20 cellular contexts compared by ENCODE assay signal in genomic region chr14:57402173-57402852, GRCh38. TPM values are rescaled to one million over a fixed set of nuclear protein-coding genes. Genes with fewer than 3 reads are reported as not detected.
DNase-seq lines count a peak whose midpoint lies in the region; ATAC-seq and TF ChIP-seq lines count a peak whose summit lies in the region.
"Had no signal": no experiment of that assay in that cellular context is flagged by ENCODE, and none has a peak within 500 bp of the region (broad histone marks: within the 10 kb centered on the region; RNA-seq: fewer than 3 reads in every experiment).

No MANE protein-coding gene starts in this region.

- no peak overlapping the region for H3K27ac ChIP-seq in CD4-positive, alpha-beta T cell (ENCODE audit: low read depth, low read length)
- no peak overlapping the region for H3K27ac ChIP-seq in GM23338 (ENCODE audit: low read depth)
- no peak overlapping the region for H3K27ac ChIP-seq in transverse colon
- H3K27ac ChIP-seq: brain microvascular endothelial cell, esophagus muscularis mucosa, lower lobe of right lung had no signal

- H4K20me1 ChIP-seq in GM23338 (replicated peaks; ENCODE audit: insufficient read depth): peaks cover 4% of the 10 kb centered on the region; the same call in 1 of the 2 replicates

- peaks cover 83% of the 10 kb centered on the region for H3K36me3 Mint-ChIP-seq in CD4-positive, alpha-beta T cell (ENCODE audit: low read depth)
- H3K36me3 Mint-ChIP-seq in GM23338 (ENCODE audit: low read depth) (peaks cover 22% of the 10 kb centered on the region), nephron progenitor cell (ENCODE audit: low read depth) (peaks cover 61% of the 10 kb centered on the region)
- H3K36me3 Mint-ChIP-seq in central memory CD8-positive, alpha-beta T cell (ENCODE audit: insufficient read depth): peaks cover 27% of the 10 kb centered on the region

- H3K79me2 ChIP-seq in GM23338 (replicated peaks; ENCODE audit: insufficient read depth): peaks cover 37% of the 10 kb centered on the region

- no peak for TF ChIP-seq CTCF in CD4-positive, alpha-beta T cell (IDR thresholded peaks at IDR 0.05)
- TF ChIP-seq CTCF in GM23338 (conservative IDR thresholded peaks at IDR 0.05; ENCODE audit: low read depth in 2 of 2) (no peak), nephron progenitor cell (IDR thresholded peaks at IDR 0.05) (no peak), transverse colon (IDR thresholded peaks at IDR 0.05) (no peak)

- H3K4me3 Mint-ChIP-seq in CD4-positive, alpha-beta T cell: peak overlapping the region; percentile 54
- no peak overlapping the region for H3K4me3 Mint-ChIP-seq in GM23338
- H3K4me3 Mint-ChIP-seq in central memory CD8-positive, alpha-beta T cell: peak overlapping the region; percentile 62
- H3K4me3 Mint-ChIP-seq in nephron progenitor cell: no peak overlapping the region
- H3K4me3 Mint-ChIP-seq: immature natural killer cell had no signal

- POLR2A ChIA-PET in CD4-positive, alpha-beta T cell (lab: Charles Lee): no interaction called here

- H3K4me3 ChIP-seq in GM23338 (no peak overlapping the region), transverse colon (no peak overlapping the region)
- H3K4me3 ChIP-seq: esophagus muscularis mucosa, lower lobe of right lung had no signal

- H3F3A ChIP-seq in GM23338 (replicated peaks; ENCODE audit: low read depth): no peaks in the 10 kb centered on the region

- H3K9me3 Mint-ChIP-seq in CD4-positive, alpha-beta T cell: no peaks in the 10 kb centered on the region
- H3K9me3 Mint-ChIP-seq in GM23338 (no peaks in the 10 kb centered on the region), nephron progenitor cell (no peaks in the 10 kb centered on the region)
- no peaks in the 10 kb centered on the region for H3K9me3 Mint-ChIP-seq in central memory CD8-positive, alpha-beta T cell
- H3K9me3 Mint-ChIP-seq: activated naive CD4-positive, alpha-beta T cell treated with anti-CD3 and anti-CD28 coated beads, Interleukin-2, amount 50 U/mL, for 72 hours; immature natural killer cell had no signal

- H3K9me3 ChIP-seq in CD4-positive, alpha-beta T cell (ENCODE audit: control insufficient read depth, low read length): no peaks in the 10 kb centered on the region
- H3K9me3 ChIP-seq in transverse colon: no peaks in the 10 kb centered on the region
- H3K9me3 ChIP-seq: BE2C, esophagus muscularis mucosa, lower lobe of right lung had no signal

- H3K27me3 ChIP-seq in CD4-positive, alpha-beta T cell (ENCODE audit: control insufficient read depth, insufficient read depth, low read length): no peaks in the 10 kb centered on the region
- H3K27me3 ChIP-seq in GM23338 (ENCODE audit: insufficient read depth): no peaks in the 10 kb centered on the region
- no peaks in the 10 kb centered on the region for H3K27me3 ChIP-seq in transverse colon
- H3K27me3 ChIP-seq: BE2C, brain microvascular endothelial cell, esophagus muscularis mucosa had no signal

- no peak overlapping the region for H3K27ac Mint-ChIP-seq in CD4-positive, alpha-beta T cell
- H3K27ac Mint-ChIP-seq in GM23338 (0 out of 2 replicates have a peak overlapping the region, but pooled peaks have one; percentile 2), nephron progenitor cell (peak overlapping the region; percentile 9)
- peak overlapping the region; percentile 81 for H3K27ac Mint-ChIP-seq in central memory CD8-positive, alpha-beta T cell (ENCODE audit: low read depth)

- in situ Hi-C loops in transverse colon (cut with MboI; ENCODE audit: low pct_ligation_motif_present in 1 of 4, low pct_unique_long_range_greater_than_20kb in 1 of 4, low sequenced_read_pairs in 3 of 4): no loop called here

- H3K4me2 ChIP-seq in GM23338: no peak overlapping the region

- CTCF ChIA-PET in CD4-positive, alpha-beta T cell (lab: Charles Lee): interaction anchor here (1.0 kb wide), 1 partner anchor 12 kb away, joined by 3 read pairs; the partner anchor contains the start of gene NAA30

- H3K9me2 ChIP-seq in GM23338 (ENCODE audit: insufficient read depth): no peaks in the 10 kb centered on the region

- no peak for DNase-seq in CD4-positive, alpha-beta T cell
- DNase-seq in GM23338 (ENCODE audit: low spot score) (no peak), nephron progenitor cell (no peak), transverse colon (no peak), hypothalamus (lab: John Stamatoyannopoulos, UW) (no peak), cortex of kidney (lab: John Stamatoyannopoulos, UW) (no peak)
- no peak for DNase-seq in central memory CD8-positive, alpha-beta T cell (ENCODE audit: low spot score in 2 of 2)
- DNase-seq: activated CD4-positive, alpha-beta T cell treated with anti-CD3 and anti-CD28 coated beads for 1 hour; BE2C; brain microvascular endothelial cell; immature natural killer cell; Kasumi-1; lower lobe of right lung; NCI-H1417; NCI-H69; posterior cingulate gyrus; SHP77; stimulated activated CD4-positive, alpha-beta T cell treated with anti-CD3 and anti-CD28 coated beads, Interleukin-12 subunit alpha, Interleukin-12 subunit beta, amount 100 ng/mL, for 4 hours had no signal

- H3K36me3 ChIP-seq in GM23338 (ENCODE audit: insufficient read depth) (peaks cover 9% of the 10 kb centered on the region), transverse colon (peaks cover 0 to 23% (median 9%) of the 10 kb centered on the region in 4 donors)

- TF ChIP-seq POLR2A in transverse colon (IDR thresholded peaks at IDR 0.05): no peak

- no peak for TF ChIP-seq EP300 in transverse colon (IDR thresholded peaks at IDR 0.05; ENCODE audit: low read depth)

- H3K4me1 ChIP-seq in GM23338 (ENCODE audit: insufficient read depth) (no peaks in the 10 kb centered on the region), transverse colon (peaks cover 0 to 13% (median 5%) of the 10 kb centered on the region in 4 donors)

- peaks cover 62% of the 10 kb centered on the region for H3K4me1 Mint-ChIP-seq in CD4-positive, alpha-beta T cell (ENCODE audit: low read depth)
- no peaks in the 10 kb centered on the region for H3K4me1 Mint-ChIP-seq in GM23338
- peaks cover 37% of the 10 kb centered on the region for H3K4me1 Mint-ChIP-seq in central memory CD8-positive, alpha-beta T cell
- no peaks in the 10 kb centered on the region for H3K4me1 Mint-ChIP-seq in nephron progenitor cell

- no peaks in the 10 kb centered on the region for H3K27me3 Mint-ChIP-seq in CD4-positive, alpha-beta T cell
- H3K27me3 Mint-ChIP-seq in GM23338 (ENCODE audit: insufficient read depth, low read depth, poor library complexity) (no peaks in the 10 kb centered on the region), nephron progenitor cell (ENCODE audit: low read depth, poor library complexity) (no peaks in the 10 kb centered on the region)
- H3K27me3 Mint-ChIP-seq in central memory CD8-positive, alpha-beta T cell: no peaks in the 10 kb centered on the region

- 63 to 81% methylated on average over 1 of the region's 1 CpG for WGBS in transverse colon (ENCODE audit: low coverage in 1 of 2), 2 donors

- ATAC-seq in CD4-positive, alpha-beta T cell (ENCODE audit: poor library complexity): no peak
- no peak for ATAC-seq in GM23338
- no peak for ATAC-seq in central memory CD8-positive, alpha-beta T cell (replicated peaks; ENCODE audit: extremely low read depth, poor library complexity, severe bottlenecking)
- ATAC-seq: lower lobe of right lung had no signal

- no peak overlapping the region for H2AFZ ChIP-seq in GM23338

- intact Hi-C loops in CD4-positive, alpha-beta T cell (cut with DNase I, micrococcal nuclease): no loop called here
- intact Hi-C loops in transverse colon (cut with DNase I; ENCODE audit: low total_unique reads): no loop called here

TF ChIP-seq in GM23338, 12 proteins besides CTCF, POLR2A, EP300 and RAD21 (continues in another document):
- TF ChIP-seq, protein P1, sequence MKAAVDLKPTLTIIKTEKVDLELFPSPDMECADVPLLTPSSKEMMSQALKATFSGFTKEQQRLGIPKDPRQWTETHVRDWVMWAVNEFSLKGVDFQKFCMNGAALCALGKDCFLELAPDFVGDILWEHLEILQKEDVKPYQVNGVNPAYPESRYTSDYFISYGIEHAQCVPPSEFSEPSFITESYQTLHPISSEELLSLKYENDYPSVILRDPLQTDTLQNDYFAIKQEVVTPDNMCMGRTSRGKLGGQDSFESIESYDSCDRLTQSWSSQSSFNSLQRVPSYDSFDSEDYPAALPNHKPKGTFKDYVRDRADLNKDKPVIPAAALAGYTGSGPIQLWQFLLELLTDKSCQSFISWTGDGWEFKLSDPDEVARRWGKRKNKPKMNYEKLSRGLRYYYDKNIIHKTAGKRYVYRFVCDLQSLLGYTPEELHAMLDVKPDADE (IDR thresholded peaks at IDR 0.05): no peak
- TF ChIP-seq CREB1 (CRISPR knock-in tag; IDR thresholded peaks at IDR 0.05; ENCODE audit: low read depth): no peak
- no peak for TF ChIP-seq EZH2phosphoT487 (IDR thresholded peaks at IDR 0.05; ENCODE audit: unreplicated experiment)
- no peak for TF ChIP-seq JUNB (IDR thresholded peaks at IDR 0.05; ENCODE audit: unreplicated experiment)
- TF ChIP-seq STAT1 (IDR thresholded peaks at IDR 0.05; ENCODE audit: unreplicated experiment): no peak
- TF ChIP-seq, protein P2, sequence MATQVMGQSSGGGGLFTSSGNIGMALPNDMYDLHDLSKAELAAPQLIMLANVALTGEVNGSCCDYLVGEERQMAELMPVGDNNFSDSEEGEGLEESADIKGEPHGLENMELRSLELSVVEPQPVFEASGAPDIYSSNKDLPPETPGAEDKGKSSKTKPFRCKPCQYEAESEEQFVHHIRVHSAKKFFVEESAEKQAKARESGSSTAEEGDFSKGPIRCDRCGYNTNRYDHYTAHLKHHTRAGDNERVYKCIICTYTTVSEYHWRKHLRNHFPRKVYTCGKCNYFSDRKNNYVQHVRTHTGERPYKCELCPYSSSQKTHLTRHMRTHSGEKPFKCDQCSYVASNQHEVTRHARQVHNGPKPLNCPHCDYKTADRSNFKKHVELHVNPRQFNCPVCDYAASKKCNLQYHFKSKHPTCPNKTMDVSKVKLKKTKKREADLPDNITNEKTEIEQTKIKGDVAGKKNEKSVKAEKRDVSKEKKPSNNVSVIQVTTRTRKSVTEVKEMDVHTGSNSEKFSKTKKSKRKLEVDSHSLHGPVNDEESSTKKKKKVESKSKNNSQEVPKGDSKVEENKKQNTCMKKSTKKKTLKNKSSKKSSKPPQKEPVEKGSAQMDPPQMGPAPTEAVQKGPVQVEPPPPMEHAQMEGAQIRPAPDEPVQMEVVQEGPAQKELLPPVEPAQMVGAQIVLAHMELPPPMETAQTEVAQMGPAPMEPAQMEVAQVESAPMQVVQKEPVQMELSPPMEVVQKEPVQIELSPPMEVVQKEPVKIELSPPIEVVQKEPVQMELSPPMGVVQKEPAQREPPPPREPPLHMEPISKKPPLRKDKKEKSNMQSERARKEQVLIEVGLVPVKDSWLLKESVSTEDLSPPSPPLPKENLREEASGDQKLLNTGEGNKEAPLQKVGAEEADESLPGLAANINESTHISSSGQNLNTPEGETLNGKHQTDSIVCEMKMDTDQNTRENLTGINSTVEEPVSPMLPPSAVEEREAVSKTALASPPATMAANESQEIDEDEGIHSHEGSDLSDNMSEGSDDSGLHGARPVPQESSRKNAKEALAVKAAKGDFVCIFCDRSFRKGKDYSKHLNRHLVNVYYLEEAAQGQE (IDR thresholded peaks at IDR 0.05; ENCODE audit: unreplicated experiment): no peak
- no peak for TF ChIP-seq NANOG (IDR thresholded peaks at IDR 0.05; ENCODE audit: borderline replicate concordance)

RNA-seq across cellular contexts. Expression of gene NAA30, which starts 11.9 kb away (rescaled TPM):
- 10 to 100 TPM; 25.8 to 27.7 TPM for total RNA-seq in CD4-positive, alpha-beta T cell
- total RNA-seq in GM23338 (2014; rRNA removed; shearing (Covaris generic)): 27.1 and 36.4 TPM in 2 replicates
- polyA plus RNA-seq in GM23338 (2016; fragmentation: Nextera tagmentation; extraction: Ambion mirVana): 7.1 and 7.5 TPM in 2 replicates
- total RNA-seq in transverse colon: 10 to 100 TPM in 3 of 4 donors, 1 to 10 TPM in 1; 4.4 to 16.5 (median 12.0) TPM

Comparison
In these comparisons a context has a peak if more than half of its experiments do, and no peak if none do; other contexts are left out.
1. H3K4me3 Mint-ChIP-seq: peak in CD4-positive, alpha-beta T cell (single experiment) and central memory CD8-positive, alpha-beta T cell (single experiment); none in GM23338 (single experiment) and nephron progenitor cell (single experiment).